In genomic region chr17:77331161-77331864, GRCh38 we compare ENCODE assay signal across 1 cellular context.
TF ChIP-seq lines count a peak whose summit lies in the region.

No MANE protein-coding gene starts in this region.

TF ChIP-seq in HEK293, 187 proteins besides CTCF, POLR2A, EP300 and RAD21 (continued from another document and continues in another):
- peak; percentile 62; the same call in 1 of the 2 replicates for TF ChIP-seq HIC1 (tag by site-specific recombination; IDR thresholded peaks at IDR 0.05)
- no peak for TF ChIP-seq TCF7L2 (IDR thresholded peaks at IDR 0.05; ENCODE audit: borderline replicate concordance, low read depth, low read length)
- no peak for TF ChIP-seq ZNF433 (tag by site-specific recombination; IDR thresholded peaks at IDR 0.05; ENCODE audit: low read depth)
- TF ChIP-seq ZNF292 (tag by site-specific recombination; IDR thresholded peaks at IDR 0.05; ENCODE audit: borderline replicate concordance, low read depth): no peak
- TF ChIP-seq ZIC2 (tag by site-specific recombination; IDR thresholded peaks at IDR 0.05): peak; percentile 87
- TF ChIP-seq ZNF155 (tag by site-specific recombination; IDR thresholded peaks at IDR 0.05): no peak
- no peak for TF ChIP-seq ZNF169 (tag by site-specific recombination; IDR thresholded peaks at IDR 0.05)
- no peak for TF ChIP-seq ZNF596 (tag by site-specific recombination; IDR thresholded peaks at IDR 0.05)
- TF ChIP-seq YY2 (tag by site-specific recombination; IDR thresholded peaks at IDR 0.05): no peak
- no peak for TF ChIP-seq ZSCAN4 (tag by site-specific recombination; IDR thresholded peaks at IDR 0.05)
- no peak for TF ChIP-seq ZNF302 (tag by site-specific recombination; IDR thresholded peaks at IDR 0.05; ENCODE audit: low read depth)
- no peak for TF ChIP-seq ZFP3 (tag by site-specific recombination; IDR thresholded peaks at IDR 0.05; ENCODE audit: low read depth)
- no peak for TF ChIP-seq ZNF645 (tag by site-specific recombination; IDR thresholded peaks at IDR 0.05)
- no peak for TF ChIP-seq ZBTB6 (tag by site-specific recombination; IDR thresholded peaks at IDR 0.05)
- TF ChIP-seq ZNF24 (tag by site-specific recombination; IDR thresholded peaks at IDR 0.05): no peak
- no peak for TF ChIP-seq ZNF10 (tag by site-specific recombination; IDR thresholded peaks at IDR 0.05)
- no peak for TF ChIP-seq ZNF747 (tag by site-specific recombination; IDR thresholded peaks at IDR 0.05)
- TF ChIP-seq ZNF692 (tag by site-specific recombination; IDR thresholded peaks at IDR 0.05): no peak
- TF ChIP-seq ZNF133 (tag by site-specific recombination; IDR thresholded peaks at IDR 0.05): no peak
- TF ChIP-seq MZF1 (tag by site-specific recombination; IDR thresholded peaks at IDR 0.05; ENCODE audit: borderline replicate concordance): no peak
- no peak for TF ChIP-seq ZNF449 (tag by site-specific recombination; IDR thresholded peaks at IDR 0.05)
- TF ChIP-seq ZSCAN5A (tag by site-specific recombination; IDR thresholded peaks at IDR 0.05): no peak
- TF ChIP-seq ZNF843 (tag by site-specific recombination; IDR thresholded peaks at IDR 0.05): no peak
- TF ChIP-seq ZSCAN16 (tag by site-specific recombination; IDR thresholded peaks at IDR 0.05): 0 out of 2 replicates have a peak, but pooled peaks have one; percentile 16
- no peak for TF ChIP-seq ZNF521 (tag by site-specific recombination; IDR thresholded peaks at IDR 0.05)
- no peak for TF ChIP-seq ZNF423 (tag by site-specific recombination; IDR thresholded peaks at IDR 0.05)
- TF ChIP-seq ZNF530 (tag by site-specific recombination; IDR thresholded peaks at IDR 0.05; ENCODE audit: low read depth): no peak
- TF ChIP-seq ZNF658 (tag by site-specific recombination; IDR thresholded peaks at IDR 0.05): no peak
- no peak for TF ChIP-seq ZNF558 (tag by site-specific recombination; IDR thresholded peaks at IDR 0.05)
- no peak for TF ChIP-seq PRDM4 (tag by site-specific recombination; IDR thresholded peaks at IDR 0.05)
- TF ChIP-seq ZNF19 (tag by site-specific recombination; IDR thresholded peaks at IDR 0.05; ENCODE audit: low read depth): no peak
- peak; percentile 85 for TF ChIP-seq ZNF600 (tag by site-specific recombination; IDR thresholded peaks at IDR 0.05)
- no peak for TF ChIP-seq GFI1B (tag by site-specific recombination; IDR thresholded peaks at IDR 0.05)
- TF ChIP-seq ZNF341 (tag by site-specific recombination; IDR thresholded peaks at IDR 0.05; ENCODE audit: low read depth): no peak
- TF ChIP-seq ZNF791 (tag by site-specific recombination; IDR thresholded peaks at IDR 0.05): no peak
- TF ChIP-seq ZNF701 (tag by site-specific recombination; IDR thresholded peaks at IDR 0.05): no peak
- TF ChIP-seq ZNF555 (tag by site-specific recombination; conservative IDR thresholded peaks at IDR 0.05): no peak
- no peak for TF ChIP-seq OVOL3 (tag by site-specific recombination; IDR thresholded peaks at IDR 0.05)
- no peak for TF ChIP-seq ZNF157 (tag by site-specific recombination; IDR thresholded peaks at IDR 0.05)
- TF ChIP-seq ZNF146 (tag by site-specific recombination; IDR thresholded peaks at IDR 0.05): no peak
- TF ChIP-seq SETDB1 (IDR thresholded peaks at IDR 0.05; ENCODE audit: insufficient read length, low read length): no peak
- 0 out of 2 replicates have a peak, but pooled peaks have one; percentile 19 for TF ChIP-seq ZNF629 (tag by site-specific recombination; IDR thresholded peaks at IDR 0.05)
- no peak for TF ChIP-seq ZNF792 (tag by site-specific recombination; IDR thresholded peaks at IDR 0.05)
- TF ChIP-seq FEZF1 (tag by site-specific recombination; IDR thresholded peaks at IDR 0.05): no peak
- 0 out of 2 replicates have a peak, but pooled peaks have one; percentile 33 for TF ChIP-seq ZNF324 (tag by site-specific recombination; IDR thresholded peaks at IDR 0.05)
- TF ChIP-seq SALL2 (tag by site-specific recombination; IDR thresholded peaks at IDR 0.05; ENCODE audit: borderline replicate concordance): no peak
- no peak for TF ChIP-seq BCL11B (tag by site-specific recombination; IDR thresholded peaks at IDR 0.05; ENCODE audit: low read depth)
- TF ChIP-seq ZNF549 (tag by site-specific recombination; IDR thresholded peaks at IDR 0.05): no peak
- peak; percentile 95 for TF ChIP-seq ZNF654 (tag by site-specific recombination; IDR thresholded peaks at IDR 0.05; ENCODE audit: low read depth)
- no peak for TF ChIP-seq ZNF626 (tag by site-specific recombination; IDR thresholded peaks at IDR 0.05)
- no peak for TF ChIP-seq ZNF501 (tag by site-specific recombination; IDR thresholded peaks at IDR 0.05)
- TF ChIP-seq RBAK (tag by site-specific recombination; IDR thresholded peaks at IDR 0.05): no peak
- no peak for TF ChIP-seq ZNF239 (tag by site-specific recombination; IDR thresholded peaks at IDR 0.05)
